Comparison of ENCODE assay signal across 30 cellular contexts in the genomic region with DNA sequence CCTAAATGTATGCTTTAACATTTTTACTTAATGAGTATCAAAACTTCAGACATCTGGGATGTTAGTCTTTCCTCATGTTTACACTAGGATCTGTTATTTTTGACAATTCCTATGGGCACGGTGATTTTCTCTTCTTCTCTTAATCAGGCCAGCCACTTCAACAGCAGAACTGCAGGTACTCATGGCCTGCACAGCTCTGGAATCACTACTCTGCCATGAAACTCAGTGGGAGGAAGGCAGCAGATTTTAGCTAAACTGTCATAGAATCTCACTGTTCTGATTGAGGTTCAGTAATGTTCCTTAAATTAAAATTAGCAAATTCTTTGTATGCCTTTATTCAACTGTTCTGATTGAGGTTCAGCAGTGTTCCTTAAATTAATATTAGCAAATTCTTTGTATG.
"Had no signal": no experiment of that assay in that cellular context is flagged by ENCODE, and none has a peak within 500 bp of the region (broad histone marks: within the 10 kb centered on the region; RNA-seq: fewer than 3 reads in every experiment).

No MANE protein-coding gene starts in this region.

- H3K4me3 ChIP-seq: ascending aorta, breast epithelium, cardiac muscle cell, colonic mucosa, esophagus squamous epithelium, gastroesophageal sphincter had no signal

- H3K4me3 Mint-ChIP-seq: activated CD4-positive, alpha-beta memory T cell treated with anti-CD3 and anti-CD28 coated beads for 36 hours; activated CD4-positive, alpha-beta T cell treated with anti-CD3 and anti-CD28 coated beads for 36 hours; activated CD4-positive, alpha-beta T cell treated with anti-CD3 and anti-CD28 coated beads, Interleukin-2, amount 10 ng/mL, durations not matched to agents 24 days and 14 days; activated CD8-positive, alpha-beta memory T cell treated with anti-CD3 and anti-CD28 coated beads, Interleukin-2, amount 10 ng/mL, durations not matched to agents 7 days and 5 days; activated CD8-positive, alpha-beta T cell treated with anti-CD3 and anti-CD28 coated beads, Interleukin-2, amount 10 ng/mL, durations not matched to agents 7 days and 5 days; activated naive CD4-positive, alpha-beta T cell treated with anti-CD3 and anti-CD28 coated beads, Interleukin-2, amount 10 ng/mL, durations not matched to agents 7 days and 5 days; activated naive CD8-positive, alpha-beta T cell treated with anti-CD3 and anti-CD28 coated beads, Interleukin-2, amount 10 ng/mL, durations not matched to agents 7 days and 5 days; activated T-helper 1 cell treated with anti-CD3 and anti-CD28 coated beads, Interleukin-12 subunit alpha, Interleukin-12 subunit beta, Interleukin-2, Interleukin-4 antibody, amounts not matched to agents 30 ng/mL and 10 ng/mL and 1 ng/mL, durations not matched to agents 14 hours and 24 hours and 36 hours; brain had no signal

- H3K9me3 ChIP-seq: ascending aorta, breast epithelium, colonic mucosa, esophagus squamous epithelium, gastroesophageal sphincter had no signal

- H3K27me3 Mint-ChIP-seq: activated CD4-positive, alpha-beta memory T cell treated with anti-CD3 and anti-CD28 coated beads for 36 hours; activated CD4-positive, alpha-beta T cell treated with anti-CD3 and anti-CD28 coated beads for 36 hours; activated CD4-positive, alpha-beta T cell treated with anti-CD3 and anti-CD28 coated beads, Interleukin-2, amount 10 ng/mL, durations not matched to agents 24 days and 14 days; activated CD8-positive, alpha-beta memory T cell treated with anti-CD3 and anti-CD28 coated beads, Interleukin-2, amount 10 ng/mL, durations not matched to agents 7 days and 5 days; activated naive CD4-positive, alpha-beta T cell treated with anti-CD3 and anti-CD28 coated beads, Interleukin-2, amount 10 ng/mL, durations not matched to agents 7 days and 5 days; activated naive CD8-positive, alpha-beta T cell treated with anti-CD3 and anti-CD28 coated beads, Interleukin-2, amount 10 ng/mL, durations not matched to agents 7 days and 5 days; brain had no signal

- H3K36me3 ChIP-seq: ascending aorta, breast epithelium, cardiac muscle cell, colonic mucosa, esophagus squamous epithelium, gastroesophageal sphincter had no signal

- H3K27ac Mint-ChIP-seq: activated CD4-positive, alpha-beta memory T cell treated with anti-CD3 and anti-CD28 coated beads for 36 hours; activated CD4-positive, alpha-beta T cell treated with anti-CD3 and anti-CD28 coated beads for 36 hours; activated CD4-positive, alpha-beta T cell treated with anti-CD3 and anti-CD28 coated beads, Interleukin-2, amount 10 ng/mL, durations not matched to agents 24 days and 14 days; activated CD8-positive, alpha-beta memory T cell treated with anti-CD3 and anti-CD28 coated beads, Interleukin-2, amount 10 ng/mL, durations not matched to agents 7 days and 5 days; activated CD8-positive, alpha-beta T cell treated with anti-CD3 and anti-CD28 coated beads, Interleukin-2, amount 10 ng/mL, durations not matched to agents 7 days and 5 days; activated naive CD4-positive, alpha-beta T cell treated with anti-CD3 and anti-CD28 coated beads, Interleukin-2, amount 10 ng/mL, durations not matched to agents 7 days and 5 days; activated naive CD4-positive, alpha-beta T cell treated with anti-CD3 and anti-CD28 coated beads, Interleukin-2, amount 50 U/mL, for 72 hours; activated naive CD8-positive, alpha-beta T cell treated with anti-CD3 and anti-CD28 coated beads, Interleukin-2, amount 10 ng/mL, durations not matched to agents 7 days and 5 days; activated T-helper 1 cell treated with anti-CD3 and anti-CD28 coated beads, Interleukin-12 subunit alpha, Interleukin-12 subunit beta, Interleukin-2, Interleukin-4 antibody, amounts not matched to agents 30 ng/mL and 10 ng/mL and 1 ng/mL, durations not matched to agents 14 hours and 24 hours and 36 hours; activated T-helper 2 cell treated with anti-CD3 and anti-CD28 coated beads, Interferon-gamma antibody, Interleukin-2, Interleukin-4, amounts not matched to agents 10 μg/mL and 5 μg/mL and 100 μg/mL, durations not matched to agents 14 hours and 24 hours and 36 hours; brain had no signal

- H3K4me1 ChIP-seq: ascending aorta, breast epithelium, colonic mucosa, esophagus squamous epithelium, gastroesophageal sphincter had no signal

- H3K27ac ChIP-seq: ascending aorta, breast epithelium, cardiac muscle cell, colonic mucosa, epithelial cell of prostate, esophagus squamous epithelium, gastroesophageal sphincter had no signal

- H3K4me1 Mint-ChIP-seq: activated CD4-positive, alpha-beta T cell treated with anti-CD3 and anti-CD28 coated beads for 36 hours; activated CD4-positive, alpha-beta T cell treated with anti-CD3 and anti-CD28 coated beads, Interleukin-2, amount 10 ng/mL, durations not matched to agents 24 days and 14 days; activated CD8-positive, alpha-beta memory T cell treated with anti-CD3 and anti-CD28 coated beads, Interleukin-2, amount 10 ng/mL, durations not matched to agents 7 days and 5 days; activated naive CD4-positive, alpha-beta T cell treated with anti-CD3 and anti-CD28 coated beads, Interleukin-2, amount 10 ng/mL, durations not matched to agents 7 days and 5 days; activated naive CD8-positive, alpha-beta T cell treated with anti-CD3 and anti-CD28 coated beads, Interleukin-2, amount 10 ng/mL, durations not matched to agents 7 days and 5 days; brain had no signal

- H3K9me3 Mint-ChIP-seq: activated CD4-positive, alpha-beta T cell treated with anti-CD3 and anti-CD28 coated beads, Interleukin-2, amount 10 ng/mL, durations not matched to agents 24 days and 14 days; brain had no signal

- ATAC-seq: activated CD4-positive, alpha-beta T cell treated with anti-CD3 and anti-CD28 coated beads for 36 hours; activated CD8-positive, alpha-beta memory T cell treated with anti-CD3 and anti-CD28 coated beads, Interleukin-2, amount 10 ng/mL, durations not matched to agents 7 days and 5 days; activated CD8-positive, alpha-beta T cell treated with anti-CD3 and anti-CD28 coated beads, Interleukin-2, amount 10 ng/mL, durations not matched to agents 7 days and 5 days; activated naive CD4-positive, alpha-beta T cell treated with anti-CD3 and anti-CD28 coated beads, Interleukin-2, amount 50 U/mL, for 72 hours; gastroesophageal sphincter had no signal

- H3K27me3 ChIP-seq: ascending aorta, breast epithelium, cardiac muscle cell, colonic mucosa, esophagus squamous epithelium, gastroesophageal sphincter had no signal

- H3K36me3 Mint-ChIP-seq: activated CD4-positive, alpha-beta memory T cell treated with anti-CD3 and anti-CD28 coated beads for 36 hours; activated CD8-positive, alpha-beta memory T cell treated with anti-CD3 and anti-CD28 coated beads, Interleukin-2, amount 10 ng/mL, durations not matched to agents 7 days and 5 days; activated naive CD4-positive, alpha-beta T cell treated with anti-CD3 and anti-CD28 coated beads, Interleukin-2, amount 10 ng/mL, durations not matched to agents 7 days and 5 days; activated naive CD8-positive, alpha-beta T cell treated with anti-CD3 and anti-CD28 coated beads, Interleukin-2, amount 10 ng/mL, durations not matched to agents 7 days and 5 days; brain had no signal

- DNase-seq: activated CD4-positive, alpha-beta memory T cell treated with anti-CD3 and anti-CD28 coated beads for 36 hours; activated CD4-positive, alpha-beta T cell treated with anti-CD3 and anti-CD28 coated beads for 36 hours; activated CD4-positive, alpha-beta T cell treated with anti-CD3 and anti-CD28 coated beads, Interleukin-2, amount 10 ng/mL, durations not matched to agents 24 days and 14 days; activated CD4-positive, CD25-positive, alpha-beta regulatory T cell; activated CD4-positive, CD25-positive, alpha-beta regulatory T cell treated with anti-CD3 and anti-CD28 coated beads, Interleukin-2, amount 50 U/mL, for 72 hours; activated CD8-positive, alpha-beta memory T cell treated with anti-CD3 and anti-CD28 coated beads, Interleukin-2, amount 10 ng/mL, durations not matched to agents 7 days and 5 days; activated CD8-positive, alpha-beta memory T cell treated with anti-CD3 and anti-CD28 coated beads, Interleukin-2, amount 50 U/mL, for 4 hours; activated CD8-positive, alpha-beta T cell treated with anti-CD3 and anti-CD28 coated beads, Interleukin-2, amount 10 ng/mL, durations not matched to agents 7 days and 5 days; activated gamma-delta T cell; activated naive CD4-positive, alpha-beta T cell; activated naive CD4-positive, alpha-beta T cell treated with anti-CD3 and anti-CD28 coated beads, Interleukin-2, amount 10 ng/mL, durations not matched to agents 7 days and 5 days; activated naive CD8-positive, alpha-beta T cell treated with anti-CD3 and anti-CD28 coated beads, Interleukin-2, amount 10 ng/mL, durations not matched to agents 7 days and 5 days; activated T-cell treated with anti-CD3 and anti-CD28 coated beads, Interleukin-2, amount 50 U/mL, for 1 hour; activated T-cell treated with anti-CD3 and anti-CD28 coated beads, Interleukin-2, amount 50 U/mL, for 48 hours; central memory CD4-positive, alpha-beta T cell; cerebellar nuclear complex; colonic mucosa; effector CD8-positive, alpha-beta T cell; esophagus squamous epithelium; foreskin melanocyte; T-helper 2 cell had no signal
